8 cellular contexts compared by ENCODE assay signal in genomic region chr13:26220575-26220974, GRCh38. TPM values are rescaled to one million over a fixed set of nuclear protein-coding genes. Genes with fewer than 3 reads are reported as not detected.
A peak's percentile ranks its signal among the peaks of the same experiment; 100 is the strongest.
DNase-seq lines count a peak whose midpoint lies in the region; ATAC-seq and TF ChIP-seq lines count a peak whose summit lies in the region.

No MANE protein-coding gene starts in this region.

- H3K36me3 Mint-ChIP-seq in activated T-helper 17 cell treated with anti-CD3 and anti-CD28 coated beads, Interleukin-2, amount 50 U/mL, for 72 hours (ENCODE audit: low read depth): peaks cover 58% of the 10 kb centered on the region
- H3K36me3 Mint-ChIP-seq in immature natural killer cell: peaks cover 0 to 27% (median 21%) of the 10 kb centered on the region in 3 donors

- peak overlapping the region; percentile 93 for H3K4me3 Mint-ChIP-seq in activated T-helper 17 cell treated with anti-CD3 and anti-CD28 coated beads, Interleukin-2, amount 50 U/mL, for 72 hours
- H3K4me3 Mint-ChIP-seq in immature natural killer cell: peak overlapping the region; percentile 63 to 100 (median 100)

- H3K27ac ChIP-seq in cardiac muscle cell: peak overlapping the region; percentile 97
- no peak overlapping the region for H3K27ac ChIP-seq in right cardiac atrium (ENCODE audit: low read length)
- H3K27ac ChIP-seq in tibial nerve: peak overlapping the region in 1 of 4 donors; percentile 95

- H3K9me3 ChIP-seq in cardiac muscle cell (ENCODE audit: low read depth): no peaks in the 10 kb centered on the region
- no peaks in the 10 kb centered on the region for H3K9me3 ChIP-seq in right cardiac atrium (ENCODE audit: control insufficient read depth, low read length)
- H3K9me3 ChIP-seq in tibial nerve: no peaks in the 10 kb centered on the region

- H3K27me3 ChIP-seq in cardiac muscle cell: no peaks in the 10 kb centered on the region
- H3K27me3 ChIP-seq in right cardiac atrium (ENCODE audit: control insufficient read depth, insufficient read depth): no peaks in the 10 kb centered on the region
- H3K27me3 ChIP-seq in tibial nerve: no peaks in the 10 kb centered on the region

- intact Hi-C loops in right cardiac atrium (cut with DNase I): no loop called here

- H3K27me3 Mint-ChIP-seq in activated T-helper 17 cell treated with anti-CD3 and anti-CD28 coated beads, Interleukin-2, amount 50 U/mL, for 72 hours: no peaks in the 10 kb centered on the region
- peaks cover 9 to 13% (median 10%) of the 10 kb centered on the region in 3 donors for H3K27me3 Mint-ChIP-seq in immature natural killer cell (ENCODE audit: low read depth in 3 of 3)

- H3K4me3 ChIP-seq in cardiac muscle cell: peak overlapping the region; percentile 92
- H3K4me3 ChIP-seq in right cardiac atrium (ENCODE audit: low read length): no peak overlapping the region
- H3K4me3 ChIP-seq in tibial nerve: peak overlapping the region; percentile 80 to 100 (median 92)

- DNase-seq in cardiac muscle cell (ENCODE audit: low read depth in 1 of 2, low spot score in 1 of 2) (peak in 1 of 2 donors; percentile 27), right cardiac atrium (no peak), immature natural killer cell (no peak), tibial nerve (ENCODE audit: low spot score in 2 of 2) (no peak), COR-L47 (lab: John Stamatoyannopoulos, UW) (no peak)

- TF ChIP-seq POLR2A in tibial nerve (IDR thresholded peaks at IDR 0.05): no peak

- H3K27ac Mint-ChIP-seq in activated T-helper 17 cell treated with anti-CD3 and anti-CD28 coated beads, Interleukin-2, amount 50 U/mL, for 72 hours: peak overlapping the region; percentile 97
- peak overlapping the region in 4 of 6 donors; percentile 7 to 55 (median 31) for H3K27ac Mint-ChIP-seq in immature natural killer cell

- 87% methylated on average over 2 of the region's 2 CpGs for WGBS in right cardiac atrium
- WGBS in tibial nerve, 2 donors: 90 to 92% methylated on average over 2 of the region's 2 CpGs

- ATAC-seq in right cardiac atrium: no peak
- no peak for ATAC-seq in activated T-helper 17 cell treated with anti-CD3 and anti-CD28 coated beads, Interleukin-2, amount 50 U/mL, for 72 hours (replicated peaks)
- no peak for ATAC-seq in HG02610 (IDR thresholded peaks at IDR 0.05; ENCODE audit: unreplicated experiment)
- ATAC-seq in GM18907 (IDR thresholded peaks at IDR 0.05; ENCODE audit: unreplicated experiment): no peak

- TF ChIP-seq CTCF in cardiac muscle cell (IDR thresholded peaks at IDR 0.05; ENCODE audit: low read depth, low read length) (no peak), tibial nerve (IDR thresholded peaks at IDR 0.05) (no peak)

- H3K4me1 Mint-ChIP-seq in activated T-helper 17 cell treated with anti-CD3 and anti-CD28 coated beads, Interleukin-2, amount 50 U/mL, for 72 hours: peaks cover 26% of the 10 kb centered on the region
- H3K4me1 Mint-ChIP-seq in immature natural killer cell: peaks cover 38 to 61% of the 10 kb centered on the region in 2 donors

- H3K36me3 ChIP-seq in cardiac muscle cell (peaks cover 39% of the 10 kb centered on the region), tibial nerve (peaks cover 0 to 42% (median 22%) of the 10 kb centered on the region in 3 donors)

- TF ChIP-seq EP300 in tibial nerve (IDR thresholded peaks at IDR 0.05): no peak

- H3K4me1 ChIP-seq in cardiac muscle cell (ENCODE audit: low read depth) (peaks cover 14% of the 10 kb centered on the region), right cardiac atrium (ENCODE audit: control insufficient read depth, insufficient read depth, low read length) (no peaks in the 10 kb centered on the region), tibial nerve (peaks cover 0 to 37% (median 12%) of the 10 kb centered on the region in 4 donors)

- H3K9me3 Mint-ChIP-seq in activated T-helper 17 cell treated with anti-CD3 and anti-CD28 coated beads, Interleukin-2, amount 50 U/mL, for 72 hours: no peaks in the 10 kb centered on the region
- H3K9me3 Mint-ChIP-seq in immature natural killer cell: no peaks in the 10 kb centered on the region

RNA-seq across cellular contexts. Expression of gene RNF6, which starts 1.5 kb away (rescaled TPM):
- total RNA-seq in cardiac muscle cell (17.0 and 19.4 TPM in 2 replicates), right cardiac atrium (10 to 100 TPM; 21.5 to 24.7 (median 21.8) TPM), tibial nerve (10 to 100 TPM; 17.1 to 22.8 (median 19.3) TPM)
- polyA plus RNA-seq in cardiac muscle cell (23.7 and 25.0 TPM in 2 replicates), right cardiac atrium (11.1 TPM), immature natural killer cell (10 to 100 TPM; 23.0 to 53.1 (median 31.2) TPM)
- 10 to 100 TPM; 34.3 to 38.9 TPM for total RNA-seq in activated T-helper 17 cell treated with anti-CD3 and anti-CD28 coated beads, Interleukin-2, amount 50 U/mL, for 72 hours

RNA-seq across cellular contexts. Expression of gene CDK8, which starts 33.4 kb away (rescaled TPM):
- total RNA-seq in cardiac muscle cell (24.2 and 26.7 TPM in 2 replicates), right cardiac atrium (10 to 100 TPM in 3 of 4 donors, 1 to 10 TPM in 1; 10.0 to 13.6 (median 11.9) TPM), tibial nerve (10 to 100 TPM in 3 of 4 donors, 1 to 10 TPM in 1; 9.6 to 17.7 (median 13.7) TPM)
- polyA plus RNA-seq in cardiac muscle cell (19.8 and 24.1 TPM in 2 replicates), right cardiac atrium (6.1 TPM), immature natural killer cell (1 to 10 TPM; 1.6 to 5.2 (median 1.7) TPM)
- 10 to 100 TPM; 11.0 to 19.7 TPM for total RNA-seq in activated T-helper 17 cell treated with anti-CD3 and anti-CD28 coated beads, Interleukin-2, amount 50 U/mL, for 72 hours
